Comparison of ENCODE assay signal across 23 cellular contexts in genomic region chr2:136301012-136301411, GRCh38.
"Had no signal": no experiment of that assay in that cellular context is flagged by ENCODE, and none has a peak within 500 bp of the region (broad histone marks: within the 10 kb centered on the region; RNA-seq: fewer than 3 reads in every experiment).

No MANE protein-coding gene starts in this region.

- H3K9me3 ChIP-seq: SK-N-SH had no signal

- FAIRE-seq: HTR-8/SVneo had no signal

- H3K9ac ChIP-seq: SK-N-SH had no signal

- H3K27ac ChIP-seq: HL-60, RWPE1 had no signal

- H3K4me2 ChIP-seq: SK-N-SH had no signal

- ATAC-seq: Panc1, PC-3 had no signal

- DNase-seq: KBM-7, MV-4-11, NCI-H1048, NCI-H1105, NCI-H1417, NCI-H1436 treated with DMSO at 0.1 percent for 48 hours, NCI-H187, NCI-H2029, NCI-H2081 treated with DMSO at 0.1 percent for 48 hours, NCI-H2171, NCI-H226, NCI-H446, NCI-H510A, NCI-H524 treated with DMSO at 0.1 percent for 48 hours, NCI-H69, NCI-H774, PC-3, SHP77, SK-N-SH had no signal
